In genomic region chr2:153622285-153622684, GRCh38 we compare ENCODE assay signal across 17 cellular contexts.
DNase-seq lines count a peak whose midpoint lies in the region; ATAC-seq and TF ChIP-seq lines count a peak whose summit lies in the region.
"Had no signal": no experiment of that assay in that cellular context is flagged by ENCODE, and none has a peak within 500 bp of the region (broad histone marks: within the 10 kb centered on the region; RNA-seq: fewer than 3 reads in every experiment).

No MANE protein-coding gene starts in this region.

- TF ChIP-seq RAD21 in HCT116 (IDR thresholded peaks at IDR 0.05; ENCODE audit: low read depth): peak; percentile 26; the same call in 1 of the 2 replicates

- H3K9me3 ChIP-seq in HCT116 (ENCODE audit: control insufficient read depth in 1 of 2, insufficient read depth in 1 of 2, low read depth in 1 of 2, low read length in 2 of 2) (no peaks in the 10 kb centered on the region), Panc1 (ENCODE audit: control insufficient read depth, insufficient read depth, low read depth, low read length) (no peaks in the 10 kb centered on the region)

- POLR2A ChIA-PET in HCT116 (lab: Charles Lee): no interaction called here
- POLR2A ChIA-PET in Panc1 (lab: Charles Lee): no interaction called here

- no peaks in the 10 kb centered on the region for H3K4me1 ChIP-seq in HCT116 (ENCODE audit: control insufficient read depth in 1 of 2, insufficient read depth in 2 of 2, low read length in 2 of 2)
- no peaks in the 10 kb centered on the region for H3K4me1 ChIP-seq in Panc1 (ENCODE audit: control insufficient read depth, insufficient read depth, low read length)
- H3K4me1 ChIP-seq: BLaER1 treated with 17β-estradiol and CSF1 and Interleukin-3, amounts not matched to agents 10 nM and 100 nM; spleen had no signal

- CTCF ChIA-PET in HCT116 (lab: Charles Lee): no interaction called here
- CTCF ChIA-PET in Panc1 (lab: Charles Lee): no interaction called here

- H2AFZ ChIP-seq in HCT116 (ENCODE audit: low read depth, low read length, poor library complexity, severe bottlenecking): no peak overlapping the region

- ATAC-seq in HCT116 (no peak), Panc1 (no peak)
- ATAC-seq: stimulated activated naive CD8-positive, alpha-beta T cell treated with anti-CD3 and anti-CD28 coated beads, Interleukin-15, Interleukin-2, amounts not matched to agents 100 U/mL and 50 U/mL, for 24 hours had no signal

- in situ Hi-C loops in ACHN (cut with HindIII; ENCODE audit: low pct_ligation_motif_present, low pct_unique_long_range_greater_than_20kb, low sequenced_read_pairs) (no loop called here), Panc1 (cut with HindIII; ENCODE audit: low pct_unique_long_range_greater_than_20kb, low sequenced_read_pairs) (no loop called here)

- H3K9me2 ChIP-seq in HCT116 (ENCODE audit: insufficient read depth): no peaks in the 10 kb centered on the region

- H3K4me2 ChIP-seq in HCT116 (ENCODE audit: low read length): no peak overlapping the region
- H3K4me2 ChIP-seq: BLaER1 treated with 17β-estradiol and CSF1 and Interleukin-3, amounts not matched to agents 10 nM and 100 nM; KMS-11 had no signal

- TF ChIP-seq CTCF in HCT116 (IDR thresholded peaks at IDR 0.05 in 2 of 3, conservative IDR thresholded peaks at IDR 0.05 in 1 of 3; ENCODE audit: borderline replicate concordance in 1 of 3, insufficient read depth in 1 of 3, low read depth in 2 of 3, low read length in 2 of 3) (peak; percentile 12 to 48 (median 29); a peak in 3 of 6 replicates), Panc1 (IDR thresholded peaks at IDR 0.05) (peak; percentile 21; the same call in 1 of the 2 replicates), kidney epithelial cell (IDR thresholded peaks at IDR 0.05; ENCODE audit: insufficient read depth, low read length, poor library complexity, severe bottlenecking) (peak; percentile 38)

- RAD21 ChIA-PET in HCT116 (lab: Charles Lee; ENCODE audit: low non-redundant PET in 1 of 2, low total read pairs in 2 of 2, uncharacterized antibody in 2 of 2, unreplicated experiment in 2 of 2): no interaction called here

- H3K79me2 ChIP-seq in HCT116 (ENCODE audit: insufficient read depth, low read length): no peaks in the 10 kb centered on the region

- H3K4me3 ChIP-seq in HCT116 (replicated peaks in 1 of 2; ENCODE audit: low read depth in 1 of 2, low read length in 2 of 2) (no peak overlapping the region), Panc1 (ENCODE audit: low read depth in 2 of 2, low read length in 2 of 2) (no peak overlapping the region), kidney epithelial cell (ENCODE audit: low read depth, low read length) (no peak overlapping the region)
- H3K4me3 ChIP-seq: BLaER1 treated with 17β-estradiol and CSF1 and Interleukin-3, amounts not matched to agents 10 nM and 100 nM; spleen had no signal

- BruUV-seq in HCT116 (replicated peaks; lab: Mats Ljungman, UMichigan) (no TSS peak), Panc1 (replicated peaks; lab: Mats Ljungman, UMichigan) (no TSS peak)

- H4K20me1 ChIP-seq in HCT116 (ENCODE audit: insufficient read depth): no peaks in the 10 kb centered on the region
- H4K20me1 ChIP-seq: BLaER1 treated with 17β-estradiol and CSF1 and Interleukin-3, amounts not matched to agents 10 nM and 100 nM had no signal

- H3K27me3 ChIP-seq in HCT116 (ENCODE audit: insufficient read depth, low read length) (no peaks in the 10 kb centered on the region), Panc1 (ENCODE audit: control insufficient read depth, insufficient read depth, low read length) (no peaks in the 10 kb centered on the region), kidney epithelial cell (ENCODE audit: control insufficient read depth, insufficient read depth, low read length) (no peaks in the 10 kb centered on the region)
- H3K27me3 ChIP-seq: BLaER1 treated with 17β-estradiol and CSF1 and Interleukin-3, amounts not matched to agents 10 nM and 100 nM; spleen had no signal

- no peak overlapping the region for H3K9ac ChIP-seq in HCT116 (ENCODE audit: low read length)
- H3K9ac ChIP-seq: BLaER1 treated with 17β-estradiol and CSF1 and Interleukin-3, amounts not matched to agents 10 nM and 100 nM; KMS-11 had no signal

- TF ChIP-seq POLR2A in HCT116 (IDR thresholded peaks at IDR 0.05; ENCODE audit: borderline replicate concordance, extremely low read depth, insufficient read depth, insufficient read length): no peak

- no peaks in the 10 kb centered on the region for H3K36me3 ChIP-seq in HCT116 (ENCODE audit: control insufficient read depth in 1 of 2, insufficient read depth in 2 of 2, low read length in 2 of 2)
- H3K36me3 ChIP-seq in Panc1 (ENCODE audit: control insufficient read depth, insufficient read depth, low read length): no peaks in the 10 kb centered on the region
- H3K36me3 ChIP-seq in kidney epithelial cell (ENCODE audit: control insufficient read depth, insufficient read depth, low read length): no peaks in the 10 kb centered on the region
- H3K36me3 ChIP-seq: BLaER1 treated with 17β-estradiol and CSF1 and Interleukin-3, amounts not matched to agents 10 nM and 100 nM; spleen had no signal

- no peak overlapping the region for H3K27ac ChIP-seq in HCT116 (ENCODE audit: low read depth, low read length)
- H3K27ac ChIP-seq in Panc1 (ENCODE audit: low read length): no peak overlapping the region
- H3K27ac ChIP-seq: BLaER1 treated with 17β-estradiol and CSF1 and Interleukin-3, amounts not matched to agents 10 nM and 100 nM; HL-60; KMS-11; spleen had no signal

- intact Hi-C loops in HCT116 (cut with micrococcal nuclease) (no loop called here), Panc1 (cut with micrococcal nuclease; ENCODE audit: unreplicated experiment) (no loop called here)

- DNase-seq in ACHN (peak; percentile 4), HCT116 (ENCODE audit: low read depth, low spot score) (no peak), Panc1 (ENCODE audit: low read depth, low spot score) (no peak), kidney epithelial cell (ENCODE audit: low read depth) (no peak), GOT3 (lab: John Stamatoyannopoulos, UW) (no peak), iPS-NIHi11 (ENCODE audit: low spot score) (no peak), NCI-H2029 (lab: John Stamatoyannopoulos, UW) (no peak)
- no peak for DNase-seq in activated naive CD4-positive, alpha-beta T cell treated with Interleukin-2 at 50 U/mL for 16 hours
- DNase-seq: activated CD4-positive, alpha-beta memory T cell treated with anti-CD3 and anti-CD28 coated beads for 36 hours; cerebellar nuclear complex; NCI-H1930; SIG-M5; spleen; stimulated activated naive CD8-positive, alpha-beta T cell treated with anti-CD3 and anti-CD28 coated beads, Interleukin-15, Interleukin-2, amounts not matched to agents 100 U/mL and 50 U/mL, for 24 hours had no signal

TF ChIP-seq in HCT116, 20 proteins besides CTCF, POLR2A, EP300 and RAD21 (continues in another document):
- TF ChIP-seq SP1 (IDR thresholded peaks at IDR 0.05; ENCODE audit: low read depth): no peak
- TF ChIP-seq FOSL1 (IDR thresholded peaks at IDR 0.05; ENCODE audit: low read depth): no peak
- TF ChIP-seq, protein P1, sequence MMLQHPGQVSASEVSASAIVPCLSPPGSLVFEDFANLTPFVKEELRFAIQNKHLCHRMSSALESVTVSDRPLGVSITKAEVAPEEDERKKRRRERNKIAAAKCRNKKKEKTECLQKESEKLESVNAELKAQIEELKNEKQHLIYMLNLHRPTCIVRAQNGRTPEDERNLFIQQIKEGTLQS (IDR thresholded peaks at IDR 0.05): no peak
- TF ChIP-seq ZBTB33 (IDR thresholded peaks at IDR 0.05; ENCODE audit: extremely low read depth, insufficient replicate concordance, low read length): no peak
- TF ChIP-seq SRF (IDR thresholded peaks at IDR 0.05; ENCODE audit: low read depth): no peak
- TF ChIP-seq CBX3 (IDR thresholded peaks at IDR 0.05; ENCODE audit: low read depth): no peak
- TF ChIP-seq POLR2AphosphoS5 (IDR thresholded peaks at IDR 0.05; ENCODE audit: low read depth, low read length): no peak
- TF ChIP-seq SIN3A (IDR thresholded peaks at IDR 0.05; ENCODE audit: low read depth): no peak
- TF ChIP-seq, protein P2, sequence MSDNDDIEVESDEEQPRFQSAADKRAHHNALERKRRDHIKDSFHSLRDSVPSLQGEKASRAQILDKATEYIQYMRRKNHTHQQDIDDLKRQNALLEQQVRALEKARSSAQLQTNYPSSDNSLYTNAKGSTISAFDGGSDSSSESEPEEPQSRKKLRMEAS (IDR thresholded peaks at IDR 0.05): no peak
- no peak for TF ChIP-seq ZFX (IDR thresholded peaks at IDR 0.05)
- TF ChIP-seq JUND (IDR thresholded peaks at IDR 0.05): no peak
- TF ChIP-seq ELF1 (IDR thresholded peaks at IDR 0.05; ENCODE audit: borderline replicate concordance, low read depth): no peak
- TF ChIP-seq YY1 (IDR thresholded peaks at IDR 0.05; ENCODE audit: extremely low read depth, insufficient replicate concordance, low read depth, low read length): no peak
- no peak for TF ChIP-seq ZNF274 (IDR thresholded peaks at IDR 0.05; ENCODE audit: low read depth, low read length)
- TF ChIP-seq TCF7L2 (IDR thresholded peaks at IDR 0.05; ENCODE audit: borderline replicate concordance, extremely low read depth, insufficient read depth, insufficient read length): no peak
- TF ChIP-seq CEBPB (IDR thresholded peaks at IDR 0.05; ENCODE audit: low read depth): no peak
- no peak for TF ChIP-seq EGR1 (IDR thresholded peaks at IDR 0.05; ENCODE audit: low read depth)
